Comparison of ENCODE assay signal across 12 cellular contexts in the genomic region with DNA sequence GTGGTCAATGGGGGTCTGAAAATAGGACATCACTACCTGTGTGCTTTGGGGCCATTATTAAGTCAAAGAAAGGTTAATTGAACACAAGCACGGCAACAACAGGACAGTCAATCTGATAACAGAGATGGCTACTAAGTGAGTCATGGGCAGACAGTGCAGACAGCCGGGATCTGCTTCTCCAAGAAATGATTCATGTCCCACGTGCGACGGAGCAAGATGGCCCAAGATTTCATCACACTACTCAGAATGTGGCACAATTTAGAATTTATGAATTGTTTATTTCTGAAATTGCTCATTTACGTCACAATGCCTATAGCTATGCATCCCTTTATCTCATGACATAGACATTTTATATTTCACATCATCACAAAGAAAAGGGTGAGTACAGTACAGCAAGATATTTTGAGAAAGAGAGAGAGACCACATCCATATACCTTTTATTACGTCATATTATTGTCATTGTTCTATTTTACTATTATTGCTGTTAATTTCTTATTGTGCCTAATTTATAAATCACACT.
DNase-seq lines count a peak whose midpoint lies in the region; ATAC-seq and TF ChIP-seq lines count a peak whose summit lies in the region.
"Had no signal": no experiment of that assay in that cellular context is flagged by ENCODE, and none has a peak within 500 bp of the region (broad histone marks: within the 10 kb centered on the region; RNA-seq: fewer than 3 reads in every experiment).

No MANE protein-coding gene starts in this region.

- DNase-seq in ELF-1 (ENCODE audit: low read depth, low spot score) = peak; percentile 28
- DNase-seq in NB4 (ENCODE audit: low read depth) = peak; percentile 25
- peak; percentile 79 for DNase-seq in dedifferentiated amniotic fluid mesenchymal stem cell (ENCODE audit: extremely low spot score)
- DNase-seq in non-pigmented ciliary epithelial cell (ENCODE audit: low read depth) = peak; percentile 89
- no peak for DNase-seq in activated CD4-positive, alpha-beta T cell treated with anti-CD3 and anti-CD28 coated beads, Interleukin-2, amount 50 U/mL, for 48 hours
- no peak for DNase-seq in middle frontal gyrus (ENCODE audit: extremely low spot score, low spot score)
- DNase-seq in NCI-H2107 (lab: John Stamatoyannopoulos, UW) = no peak
- DNase-seq: esophagus squamous epithelium, naive B cell, NCI-H2081 treated with DMSO at 0.1 percent for 48 hours, T-helper 2 cell had no signal

- H3K4me3 ChIP-seq in NB4 (ENCODE audit: low read depth, low read length) = no peak overlapping the region
- H3K4me3 ChIP-seq: esophagus squamous epithelium had no signal

- TF ChIP-seq CTCF in NB4 (IDR thresholded peaks at IDR 0.05; ENCODE audit: low read depth, low read length) = no peak

- no peak for TF ChIP-seq POLR2A in NB4 (IDR thresholded peaks at IDR 0.05; ENCODE audit: extremely low read depth, insufficient read length)

- no peak for ATAC-seq in HG03196 (IDR thresholded peaks at IDR 0.05; ENCODE audit: unreplicated experiment)

Comparison
In these comparisons a context has a peak if more than half of its experiments do, and no peak if none do; other contexts are left out.
1. DNase-seq: peak in ELF-1 (single experiment), NB4 (single experiment), dedifferentiated amniotic fluid mesenchymal stem cell (single experiment) and non-pigmented ciliary epithelial cell (single experiment); none in activated CD4-positive, alpha-beta T cell treated with anti-CD3 and anti-CD28 coated beads, Interleukin-2, amount 50 U/mL, for 48 hours (0 of 2), middle frontal gyrus (single experiment) and NCI-H2107 (single experiment).